Comparison of ENCODE assay signal across 17 cellular contexts in genomic region chr16:79327836-79328235, GRCh38.
DNase-seq lines count a peak whose midpoint lies in the region; ATAC-seq, FAIRE-seq and TF ChIP-seq lines count a peak whose summit lies in the region.
"Had no signal": no experiment of that assay in that cellular context is flagged by ENCODE, and none has a peak within 500 bp of the region (broad histone marks: within the 10 kb centered on the region; RNA-seq: fewer than 3 reads in every experiment).

No MANE protein-coding gene starts in this region.

- peak overlapping the region; percentile 15; the same call in 1 of the 2 replicates for H3K18ac ChIP-seq in H1 (ENCODE audit: extremely low read depth, low read length)

- H3K27me3 ChIP-seq in HUES48 (ENCODE audit: control insufficient read depth, insufficient read depth, low read length) (no peaks in the 10 kb centered on the region), H1 (replicated peaks in 1 of 4; ENCODE audit: control insufficient read depth in 3 of 4, extremely low read depth in 1 of 4, insufficient read depth in 3 of 4, low read length in 3 of 4) (no peaks in the 10 kb centered on the region), right atrium auricular region (no peaks in the 10 kb centered on the region)
- H3K27me3 ChIP-seq: BE2C had no signal

- no peaks in the 10 kb centered on the region for H4K20me1 ChIP-seq in H1 (replicated peaks in 1 of 2; ENCODE audit: control insufficient read depth in 1 of 2, insufficient read depth in 2 of 2, low read length in 2 of 2)

- no peak overlapping the region for H2BK120ac ChIP-seq in H1 (replicated peaks; ENCODE audit: low read depth, low read length)

- no peak overlapping the region for H3K4me3 Mint-ChIP-seq in CD14-positive monocyte
- H3K4me3 Mint-ChIP-seq: CD4-positive, alpha-beta memory T cell had no signal

- no peak for FAIRE-seq in H1 (lab: Jason Lieb, UNC)
- FAIRE-seq: A204.1, GM12892, GM18507 had no signal

- H3K4me2 ChIP-seq in H1 (ENCODE audit: insufficient read depth in 1 of 2, low read depth in 2 of 2, low read length in 2 of 2) = peak overlapping the region; percentile 9 to 49; a peak in 3 of 4 replicates

- no peak overlapping the region for H3K4ac ChIP-seq in H1 (replicated peaks; ENCODE audit: insufficient read length, low read depth, low read length)

- H4K5ac ChIP-seq in H1 (ENCODE audit: insufficient read length, low read depth, low read length) = no peak overlapping the region

- no peaks in the 10 kb centered on the region for H3K79me1 ChIP-seq in H1 (ENCODE audit: low read depth, low read length)

- TF ChIP-seq RAD21 in H1 (IDR thresholded peaks at IDR 0.05 in 1 of 2, conservative IDR thresholded peaks at IDR 0.05 in 1 of 2; ENCODE audit: low read depth in 2 of 2, low read length in 2 of 2) = no peak

- peaks cover 0 to 3% (median 0%) of the 10 kb centered on the region in 7 donors for H3K9me3 Mint-ChIP-seq in CD14-positive monocyte
- H3K9me3 Mint-ChIP-seq: CD4-positive, alpha-beta memory T cell had no signal

- peak overlapping the region; percentile 21 for H3K27ac ChIP-seq in HUES48 (ENCODE audit: low read depth, low read length)
- no peak overlapping the region for H3K27ac ChIP-seq in H1 (ENCODE audit: low read depth, low read length)
- no peak overlapping the region for H3K27ac ChIP-seq in right atrium auricular region
- H3K27ac ChIP-seq: C4-2B, GM23248 had no signal

- H3K36me3 ChIP-seq in HUES48 (ENCODE audit: control insufficient read depth, insufficient read depth, low read length) = no peaks in the 10 kb centered on the region
- H3K36me3 ChIP-seq in H1 (ENCODE audit: control insufficient read depth in 2 of 4, insufficient read depth in 4 of 4, low read length in 3 of 4) = no peaks in the 10 kb centered on the region
- no peaks in the 10 kb centered on the region for H3K36me3 ChIP-seq in right atrium auricular region
- H3K36me3 ChIP-seq: BE2C had no signal

- no peak overlapping the region for H3K56ac ChIP-seq in H1 (replicated peaks; ENCODE audit: insufficient read length, low read depth, low read length)

- H3K4me1 Mint-ChIP-seq in CD14-positive monocyte = peaks cover 58% of the 10 kb centered on the region

- H3K36me3 Mint-ChIP-seq in CD14-positive monocyte = peaks cover 0 to 4% of the 10 kb centered on the region in 2 donors
- H3K36me3 Mint-ChIP-seq: CD4-positive, alpha-beta memory T cell had no signal

- peak overlapping the region; percentile 51; the same call in 1 of the 2 replicates for H2BK20ac ChIP-seq in H1 (ENCODE audit: low read length)

- CTCF ChIA-PET in H1 (lab: Charles Lee; ENCODE audit: partially characterized antibody) = interaction anchor here (0.6 kb wide), 1 partner anchor 1055 kb away, joined by 3 read pairs; no protein-coding TSS in a partner anchor

- no peak for TF ChIP-seq CTCF in CD14-positive monocyte (IDR thresholded peaks at IDR 0.05)
- no peak for TF ChIP-seq CTCF in H1 (IDR thresholded peaks at IDR 0.05; ENCODE audit: control extremely low read depth in 1 of 3, insufficient read depth in 1 of 3, low read depth in 1 of 3, low read length in 3 of 3)
- no peak for TF ChIP-seq CTCF in right atrium auricular region (IDR thresholded peaks at IDR 0.05)

- H3K23ac ChIP-seq in H1 (ENCODE audit: insufficient read length) = no peak overlapping the region

- H2AK5ac ChIP-seq in H1 (ENCODE audit: low read depth, low read length) = no peak overlapping the region

- H3K4me3 ChIP-seq in HUES48 (ENCODE audit: low read depth, low read length) (no peak overlapping the region; the same call in 1 of the 2 replicates), H1 (ENCODE audit: extremely low read depth in 1 of 4, insufficient read depth in 2 of 4, low read depth in 3 of 4, low read length in 4 of 4) (peak overlapping the region in 1 of 4 experiments; percentile 23; a peak in 1 of 8 replicates), right atrium auricular region (no peak overlapping the region)
- H3K4me3 ChIP-seq: GM23248 had no signal

- H3K9me3 ChIP-seq in HUES48 (ENCODE audit: control insufficient read depth, insufficient read depth, low read length) (no peaks in the 10 kb centered on the region), H1 (ENCODE audit: insufficient read depth in 2 of 2, low read depth in 1 of 2, low read length in 1 of 2) (no peaks in the 10 kb centered on the region), right atrium auricular region (no peaks in the 10 kb centered on the region)

- H4K8ac ChIP-seq in H1 (ENCODE audit: extremely low read depth, insufficient read depth, low read length) = no peak overlapping the region

- intact Hi-C loops in CD14-positive monocyte (cut with micrococcal nuclease) = loop anchor here in 1 of 2 donors (5.0 kb wide), 1 partner anchor 61 kb away; no protein-coding TSS in a partner anchor

- H3K27ac Mint-ChIP-seq in CD14-positive monocyte = peak overlapping the region in 5 of 7 donors; percentile 6 to 98 (median 95)
- H3K27ac Mint-ChIP-seq: CD4-positive, alpha-beta memory T cell had no signal

- H3K9ac ChIP-seq in HUES48 (ENCODE audit: low read depth, low read length) = no peak overlapping the region
- no peak overlapping the region for H3K9ac ChIP-seq in H1 (replicated peaks in 1 of 4; ENCODE audit: extremely low read depth in 1 of 4, low read depth in 3 of 4, low read length in 3 of 4)
- H3K9ac ChIP-seq: GM23248 had no signal

- no peak for DNase-seq in CD14-positive monocyte (ENCODE audit: low spot score)
- no peak for DNase-seq in H1 (ENCODE audit: low read depth in 1 of 2, low spot score in 2 of 2)
- no peak for DNase-seq in right atrium auricular region (ENCODE audit: low spot score)
- DNase-seq in stimulated activated naive CD8-positive, alpha-beta T cell treated with anti-CD3 and anti-CD28 coated beads, Interleukin-15, Interleukin-2, amounts not matched to agents 100 U/mL and 50 U/mL, for 24 hours = no peak
- DNase-seq in UCSD-AML1 (lab: John Stamatoyannopoulos, UW; ENCODE audit: unreplicated experiment) = no peak
- DNase-seq: ACHN; BE2C; CD4-positive, alpha-beta memory T cell; DMS153; DMS79; GDM1 had no signal

- H3K27me3 Mint-ChIP-seq in CD14-positive monocyte (ENCODE audit: low read depth in 3 of 3) = peaks cover 0 to 5% (median 3%) of the 10 kb centered on the region in 3 donors

- WGBS in H1 (ENCODE audit: extremely low coverage in 1 of 2, insufficient coverage in 1 of 2, insufficient read length in 1 of 2, insufficient replicate concordance in 2 of 2, low coverage in 1 of 2, low lambda C conversion rate in 2 of 2, missing lambda C conversion rate in 1 of 2), 2 experiments = 35% methylated on average over 4 of the region's 4 CpGs; no CpG with 5 or more reads in 1 of the 2 experiments

- ATAC-seq in stimulated activated naive CD8-positive, alpha-beta T cell treated with anti-CD3 and anti-CD28 coated beads, Interleukin-15, Interleukin-2, amounts not matched to agents 100 U/mL and 50 U/mL, for 24 hours = no peak

- TF ChIP-seq POLR2A in H1 (IDR thresholded peaks at IDR 0.05; ENCODE audit: control extremely low read depth in 1 of 2, low read depth in 2 of 2, low read length in 2 of 2) = no peak

- H3K23me2 ChIP-seq in H1 (ENCODE audit: low read depth, low read length) = no peaks in the 10 kb centered on the region

- H4K91ac ChIP-seq in H1 (replicated peaks; ENCODE audit: insufficient read length, low read length) = no peak overlapping the region

- peaks cover 35% of the 10 kb centered on the region for H3K4me1 ChIP-seq in HUES48 (ENCODE audit: control insufficient read depth, insufficient read depth, low read length)
- H3K4me1 ChIP-seq in H1 (replicated peaks in 1 of 4; ENCODE audit: control insufficient read depth in 3 of 4, insufficient read depth in 4 of 4, low read length in 3 of 4) = peaks cover 5 to 24% (median 20%) of the 10 kb centered on the region in 4 experiments
- H3K4me1 ChIP-seq in right atrium auricular region = no peaks in the 10 kb centered on the region
- H3K4me1 ChIP-seq: BE2C had no signal

- no peak overlapping the region for H2BK15ac ChIP-seq in H1 (ENCODE audit: low read length)

- no peaks in the 10 kb centered on the region for H3K79me2 ChIP-seq in H1 (ENCODE audit: control insufficient read depth in 1 of 2, insufficient read depth in 2 of 2, low read length in 2 of 2)

- POLR2A ChIA-PET in H1 (lab: Charles Lee; ENCODE audit: partially characterized antibody) = interaction anchor here (1.4 kb wide), 1 partner anchor 12 kb away, joined by 3 read pairs; no protein-coding TSS in a partner anchor

- H3K14ac ChIP-seq in H1 (ENCODE audit: insufficient read length) = no peak overlapping the region

- TF ChIP-seq EP300 in H1 (IDR thresholded peaks at IDR 0.05; ENCODE audit: borderline replicate concordance in 1 of 2, low read depth in 2 of 2, low read length in 2 of 2) = no peak

- no peak overlapping the region for H2BK12ac ChIP-seq in H1 (ENCODE audit: low read depth, low read length)

- H2AFZ ChIP-seq in H1 (ENCODE audit: low read length) = no peak overlapping the region
- H2AFZ ChIP-seq: GM23248 had no signal

- H2BK5ac ChIP-seq in H1 (ENCODE audit: low read depth, low read length) = 0 out of 2 replicates have a peak overlapping the region, but pooled peaks have one; percentile 5

TF ChIP-seq in H1, 55 proteins besides CTCF, POLR2A, EP300 and RAD21:
- peak in 1 of 2 experiments; percentile 86; a peak in 2 of 4 replicates for TF ChIP-seq HDAC2 (IDR thresholded peaks at IDR 0.05; ENCODE audit: borderline replicate concordance in 1 of 2, low read depth in 2 of 2, low read length in 2 of 2)
- peak; percentile 86; the same call in 1 of the 2 replicates for TF ChIP-seq KDM1A (IDR thresholded peaks at IDR 0.05; ENCODE audit: borderline replicate concordance, low read length)
- no peak for TF ChIP-seq KDM4A (IDR thresholded peaks at IDR 0.05; ENCODE audit: low read depth, low read length, severe bottlenecking)
